ENCODE assay signal across 2 cellular contexts in the genomic region with DNA sequence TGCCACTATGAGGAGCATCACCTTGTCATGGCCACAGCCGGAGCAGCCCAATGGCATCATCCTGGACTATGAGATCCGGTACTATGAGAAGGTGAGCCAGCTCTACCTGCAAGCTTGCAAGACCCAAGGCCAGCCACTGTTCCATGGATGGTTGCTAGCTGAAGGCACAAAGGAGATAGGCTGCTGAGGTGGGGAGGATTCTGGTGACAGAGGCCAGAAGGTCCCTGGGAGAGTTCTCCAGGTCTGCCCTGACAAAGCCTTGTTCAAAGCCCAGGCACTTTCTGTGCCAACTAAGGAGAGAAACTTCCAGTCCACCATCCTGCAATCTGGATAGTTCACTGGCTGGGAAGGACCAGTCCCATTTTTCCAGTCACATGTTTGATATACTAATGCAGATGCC.
TF ChIP-seq lines count a peak whose summit lies in the region.

No MANE protein-coding gene starts in this region.

TF ChIP-seq in liver, 16 proteins besides CTCF, POLR2A, EP300 and RAD21:
- TF ChIP-seq YY1 (IDR thresholded peaks at IDR 0.05), result peak; percentile 11
- TF ChIP-seq SP1 (IDR thresholded peaks at IDR 0.05), result no peak

TF ChIP-seq in HepG2, 621 proteins besides CTCF, POLR2A, EP300 and RAD21:
- TF ChIP-seq, protein P1, sequence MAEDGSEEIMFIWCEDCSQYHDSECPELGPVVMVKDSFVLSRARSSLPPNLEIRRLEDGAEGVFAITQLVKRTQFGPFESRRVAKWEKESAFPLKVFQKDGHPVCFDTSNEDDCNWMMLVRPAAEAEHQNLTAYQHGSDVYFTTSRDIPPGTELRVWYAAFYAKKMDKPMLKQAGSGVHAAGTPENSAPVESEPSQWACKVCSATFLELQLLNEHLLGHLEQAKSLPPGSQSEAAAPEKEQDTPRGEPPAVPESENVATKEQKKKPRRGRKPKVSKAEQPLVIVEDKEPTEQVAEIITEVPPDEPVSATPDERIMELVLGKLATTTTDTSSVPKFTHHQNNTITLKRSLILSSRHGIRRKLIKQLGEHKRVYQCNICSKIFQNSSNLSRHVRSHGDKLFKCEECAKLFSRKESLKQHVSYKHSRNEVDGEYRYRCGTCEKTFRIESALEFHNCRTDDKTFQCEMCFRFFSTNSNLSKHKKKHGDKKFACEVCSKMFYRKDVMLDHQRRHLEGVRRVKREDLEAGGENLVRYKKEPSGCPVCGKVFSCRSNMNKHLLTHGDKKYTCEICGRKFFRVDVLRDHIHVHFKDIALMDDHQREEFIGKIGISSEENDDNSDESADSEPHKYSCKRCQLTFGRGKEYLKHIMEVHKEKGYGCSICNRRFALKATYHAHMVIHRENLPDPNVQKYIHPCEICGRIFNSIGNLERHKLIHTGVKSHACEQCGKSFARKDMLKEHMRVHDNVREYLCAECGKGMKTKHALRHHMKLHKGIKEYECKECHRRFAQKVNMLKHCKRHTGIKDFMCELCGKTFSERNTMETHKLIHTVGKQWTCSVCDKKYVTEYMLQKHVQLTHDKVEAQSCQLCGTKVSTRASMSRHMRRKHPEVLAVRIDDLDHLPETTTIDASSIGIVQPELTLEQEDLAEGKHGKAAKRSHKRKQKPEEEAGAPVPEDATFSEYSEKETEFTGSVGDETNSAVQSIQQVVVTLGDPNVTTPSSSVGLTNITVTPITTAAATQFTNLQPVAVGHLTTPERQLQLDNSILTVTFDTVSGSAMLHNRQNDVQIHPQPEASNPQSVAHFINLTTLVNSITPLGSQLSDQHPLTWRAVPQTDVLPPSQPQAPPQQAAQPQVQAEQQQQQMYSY (CRISPR knock-in tag; IDR thresholded peaks at IDR 0.05), result no peak
- TF ChIP-seq, protein P2, sequence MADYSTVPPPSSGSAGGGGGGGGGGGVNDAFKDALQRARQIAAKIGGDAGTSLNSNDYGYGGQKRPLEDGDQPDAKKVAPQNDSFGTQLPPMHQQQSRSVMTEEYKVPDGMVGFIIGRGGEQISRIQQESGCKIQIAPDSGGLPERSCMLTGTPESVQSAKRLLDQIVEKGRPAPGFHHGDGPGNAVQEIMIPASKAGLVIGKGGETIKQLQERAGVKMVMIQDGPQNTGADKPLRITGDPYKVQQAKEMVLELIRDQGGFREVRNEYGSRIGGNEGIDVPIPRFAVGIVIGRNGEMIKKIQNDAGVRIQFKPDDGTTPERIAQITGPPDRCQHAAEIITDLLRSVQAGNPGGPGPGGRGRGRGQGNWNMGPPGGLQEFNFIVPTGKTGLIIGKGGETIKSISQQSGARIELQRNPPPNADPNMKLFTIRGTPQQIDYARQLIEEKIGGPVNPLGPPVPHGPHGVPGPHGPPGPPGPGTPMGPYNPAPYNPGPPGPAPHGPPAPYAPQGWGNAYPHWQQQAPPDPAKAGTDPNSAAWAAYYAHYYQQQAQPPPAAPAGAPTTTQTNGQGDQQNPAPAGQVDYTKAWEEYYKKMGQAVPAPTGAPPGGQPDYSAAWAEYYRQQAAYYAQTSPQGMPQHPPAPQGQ (CRISPR knock-in tag; IDR thresholded peaks at IDR 0.05; ENCODE audit: borderline replicate concordance), result no peak
